8 cellular contexts compared by ENCODE assay signal in genomic region chr1:248924696-248925532, GRCh38. TPM values are rescaled to one million over a fixed set of nuclear protein-coding genes. Genes with fewer than 3 reads are reported as not detected.
DNase-seq lines count a peak whose midpoint lies in the region; ATAC-seq and TF ChIP-seq lines count a peak whose summit lies in the region.

No MANE protein-coding gene starts in this region.

- CTCF ChIA-PET in activated CD4-positive, alpha-beta T cell treated with anti-CD3 and anti-CD28 coated beads, Interleukin-2, amount 10 ng/mL, durations not matched to agents 7 days and 5 days (lab: Charles Lee), result interaction anchor here (0.6 to 1.4 kb wide), 4 partner anchors 17 to 89 kb away, joined by 3 to 4 read pairs (median 4); no protein-coding TSS in a partner anchor
- CTCF ChIA-PET in naive thymus-derived CD4-positive, alpha-beta T cell (lab: Charles Lee), result interaction anchor here (1.2 kb wide), 1 partner anchor 22 kb away, joined by 3 read pairs; no protein-coding TSS in a partner anchor

- DNase-seq in CD4-positive, CD25-positive, alpha-beta regulatory T cell, result peak in 2 of 3 donors; percentile 66 to 85
- DNase-seq in NCI-H2227 (lab: John Stamatoyannopoulos, UW; ENCODE audit: unreplicated experiment), result peak; percentile 61
- DNase-seq in activated CD4-positive, alpha-beta T cell treated with anti-CD3 and anti-CD28 coated beads, Interleukin-2, amount 10 ng/mL, durations not matched to agents 7 days and 5 days, result peak; percentile 76
- no peak for DNase-seq in endothelial cell (ENCODE audit: low spot score)
- DNase-seq in naive thymus-derived CD4-positive, alpha-beta T cell, result peak in 7 of 9 donors; percentile 51 to 71 (median 63)
- no peak for DNase-seq in hepatic stellate cell (ENCODE audit: low spot score)

- no peak overlapping the region for H3K27ac ChIP-seq in CD4-positive, CD25-positive, alpha-beta regulatory T cell (ENCODE audit: insufficient read depth, low read length, poor library complexity, severe bottlenecking)
- no peak overlapping the region for H3K27ac ChIP-seq in naive thymus-derived CD4-positive, alpha-beta T cell (ENCODE audit: low read depth, low read length)

- peaks cover 0 to 1% (median 0%) of the 10 kb centered on the region in 7 donors for H3K9me3 Mint-ChIP-seq in CD4-positive, CD25-positive, alpha-beta regulatory T cell
- no peaks in the 10 kb centered on the region for H3K9me3 Mint-ChIP-seq in activated CD4-positive, alpha-beta T cell treated with anti-CD3 and anti-CD28 coated beads, Interleukin-2, amount 10 ng/mL, durations not matched to agents 7 days and 5 days
- no peaks in the 10 kb centered on the region for H3K9me3 Mint-ChIP-seq in endothelial cell (ENCODE audit: unreplicated experiment)
- no peaks in the 10 kb centered on the region for H3K9me3 Mint-ChIP-seq in naive thymus-derived CD4-positive, alpha-beta T cell

- no peaks in the 10 kb centered on the region for H3K27me3 ChIP-seq in CD4-positive, CD25-positive, alpha-beta regulatory T cell (ENCODE audit: control insufficient read depth, insufficient read depth, low read length)
- no peaks in the 10 kb centered on the region for H3K27me3 ChIP-seq in naive thymus-derived CD4-positive, alpha-beta T cell (ENCODE audit: control insufficient read depth in 2 of 2, insufficient read depth in 2 of 2, low read length in 2 of 2)

- peak; percentile 44 for TF ChIP-seq CTCF in endothelial cell (IDR thresholded peaks at IDR 0.05; ENCODE audit: unreplicated experiment)

- peak overlapping the region in 2 of 4 donors; percentile 12 to 13 for H3K4me3 Mint-ChIP-seq in CD4-positive, CD25-positive, alpha-beta regulatory T cell
- H3K4me3 Mint-ChIP-seq in activated CD4-positive, alpha-beta T cell treated with anti-CD3 and anti-CD28 coated beads, Interleukin-2, amount 10 ng/mL, durations not matched to agents 7 days and 5 days, result peak overlapping the region; percentile 2
- H3K4me3 Mint-ChIP-seq in endothelial cell (ENCODE audit: unreplicated experiment), result no peak overlapping the region
- peak overlapping the region in 5 of 10 donors; percentile 12 to 66 (median 42) for H3K4me3 Mint-ChIP-seq in naive thymus-derived CD4-positive, alpha-beta T cell

- POLR2A ChIA-PET in activated CD4-positive, alpha-beta T cell treated with anti-CD3 and anti-CD28 coated beads, Interleukin-2, amount 10 ng/mL, durations not matched to agents 7 days and 5 days (lab: Charles Lee), result interaction anchor here (0.6 kb wide), 1 partner anchor 86 kb away, joined by 3 read pairs; no protein-coding TSS in a partner anchor
- POLR2A ChIA-PET in naive thymus-derived CD4-positive, alpha-beta T cell (lab: Charles Lee), result no interaction called here

- H3K9me3 ChIP-seq in CD4-positive, CD25-positive, alpha-beta regulatory T cell (ENCODE audit: control insufficient read depth in 2 of 2, low read length in 2 of 2), result no peaks in the 10 kb centered on the region
- H3K9me3 ChIP-seq in naive thymus-derived CD4-positive, alpha-beta T cell (ENCODE audit: control insufficient read depth in 2 of 3, low read length in 3 of 3), result no peaks in the 10 kb centered on the region

- peak; percentile 77 for ATAC-seq in CD4-positive, CD25-positive, alpha-beta regulatory T cell (ENCODE audit: low read depth in 2 of 2)
- ATAC-seq in GM18907 (IDR thresholded peaks at IDR 0.05; ENCODE audit: unreplicated experiment), result peak; percentile 91
- ATAC-seq in HG03103 (IDR thresholded peaks at IDR 0.05; ENCODE audit: low read depth, unreplicated experiment), result peak; percentile 85
- peak; percentile 90 for ATAC-seq in naive thymus-derived CD4-positive, alpha-beta T cell

- intact Hi-C loops in naive thymus-derived CD4-positive, alpha-beta T cell (cut with micrococcal nuclease), result loop anchor here (1.0 kb wide), 5 partner anchors 19 to 303 kb away; partner anchors contain the start of gene PGBD2 (in 1 of the 2)

- no peaks in the 10 kb centered on the region for H3K27me3 Mint-ChIP-seq in CD4-positive, CD25-positive, alpha-beta regulatory T cell
- H3K27me3 Mint-ChIP-seq in activated CD4-positive, alpha-beta T cell treated with anti-CD3 and anti-CD28 coated beads, Interleukin-2, amount 10 ng/mL, durations not matched to agents 7 days and 5 days, result peaks cover 17% of the 10 kb centered on the region
- peaks cover 1% of the 10 kb centered on the region for H3K27me3 Mint-ChIP-seq in endothelial cell (ENCODE audit: unreplicated experiment)
- peaks cover 0 to 15% (median 5%) of the 10 kb centered on the region in 5 donors for H3K27me3 Mint-ChIP-seq in naive thymus-derived CD4-positive, alpha-beta T cell

- peak overlapping the region; percentile 27 to 45 (median 40) for H3K27ac Mint-ChIP-seq in CD4-positive, CD25-positive, alpha-beta regulatory T cell
- peak overlapping the region; percentile 25 for H3K27ac Mint-ChIP-seq in activated CD4-positive, alpha-beta T cell treated with anti-CD3 and anti-CD28 coated beads, Interleukin-2, amount 10 ng/mL, durations not matched to agents 7 days and 5 days
- H3K27ac Mint-ChIP-seq in endothelial cell (ENCODE audit: unreplicated experiment), result no peak overlapping the region
- H3K27ac Mint-ChIP-seq in naive thymus-derived CD4-positive, alpha-beta T cell, result peak overlapping the region in 5 of 9 donors; percentile 13 to 69 (median 21)

- peak overlapping the region; percentile 12 for H3K4me3 ChIP-seq in CD4-positive, CD25-positive, alpha-beta regulatory T cell (ENCODE audit: low read depth, low read length)
- H3K4me3 ChIP-seq in naive thymus-derived CD4-positive, alpha-beta T cell (ENCODE audit: low read length), result no peak overlapping the region

- H3K36me3 Mint-ChIP-seq in CD4-positive, CD25-positive, alpha-beta regulatory T cell, result peaks cover 22% of the 10 kb centered on the region
- peaks cover 5% of the 10 kb centered on the region for H3K36me3 Mint-ChIP-seq in activated CD4-positive, alpha-beta T cell treated with anti-CD3 and anti-CD28 coated beads, Interleukin-2, amount 10 ng/mL, durations not matched to agents 7 days and 5 days (ENCODE audit: low read depth)
- H3K36me3 Mint-ChIP-seq in endothelial cell (ENCODE audit: low read depth, unreplicated experiment), result peaks cover 3% of the 10 kb centered on the region
- H3K36me3 Mint-ChIP-seq in naive thymus-derived CD4-positive, alpha-beta T cell, result peaks cover 0 to 17% (median 10%) of the 10 kb centered on the region in 5 donors

- no peaks in the 10 kb centered on the region for H3K36me3 ChIP-seq in CD4-positive, CD25-positive, alpha-beta regulatory T cell (ENCODE audit: control insufficient read depth, insufficient read depth, low read length)
- peaks cover 0 to 3% (median 0%) of the 10 kb centered on the region in 3 experiments for H3K36me3 ChIP-seq in naive thymus-derived CD4-positive, alpha-beta T cell (ENCODE audit: control insufficient read depth in 2 of 3, insufficient read depth in 3 of 3, low read length in 3 of 3)

- peaks cover 8% of the 10 kb centered on the region for H3K4me1 ChIP-seq in CD4-positive, CD25-positive, alpha-beta regulatory T cell (ENCODE audit: control insufficient read depth, insufficient read depth, low read length, poor library complexity, severe bottlenecking)
- H3K4me1 ChIP-seq in naive thymus-derived CD4-positive, alpha-beta T cell (ENCODE audit: control insufficient read depth in 2 of 2, insufficient read depth in 2 of 2, low read length in 2 of 2), result peaks cover 0 to 7% of the 10 kb centered on the region in 2 donors

- peaks cover 12 to 16% (median 14%) of the 10 kb centered on the region in 4 donors for H3K4me1 Mint-ChIP-seq in CD4-positive, CD25-positive, alpha-beta regulatory T cell
- H3K4me1 Mint-ChIP-seq in activated CD4-positive, alpha-beta T cell treated with anti-CD3 and anti-CD28 coated beads, Interleukin-2, amount 10 ng/mL, durations not matched to agents 7 days and 5 days, result peaks cover 45% of the 10 kb centered on the region
- peaks cover 14% of the 10 kb centered on the region for H3K4me1 Mint-ChIP-seq in endothelial cell (ENCODE audit: unreplicated experiment)
- peaks cover 7 to 35% (median 8%) of the 10 kb centered on the region in 7 donors for H3K4me1 Mint-ChIP-seq in naive thymus-derived CD4-positive, alpha-beta T cell

RNA-seq across cellular contexts. Expression of gene PGBD2, which starts 18.9 kb away (rescaled TPM):
- 3.2 TPM for total RNA-seq in CD4-positive, CD25-positive, alpha-beta regulatory T cell
- polyA plus RNA-seq in CD4-positive, CD25-positive, alpha-beta regulatory T cell, result 10 to 100 TPM in 1 of 4 donors, 1 to 10 TPM in 3; 7.2 to 10.8 (median 8.3) TPM
- total RNA-seq in activated CD4-positive, alpha-beta T cell treated with anti-CD3 and anti-CD28 coated beads, Interleukin-2, amount 10 ng/mL, durations not matched to agents 7 days and 5 days, result 1 to 10 TPM; 4.1 to 5.1 TPM
- 7.9 TPM for total RNA-seq in endothelial cell (ENCODE audit: unreplicated experiment)
- 10 to 100 TPM in 2 of 5 experiments, 1 to 10 TPM in 3; 2.9 to 19.0 (median 7.6) TPM for total RNA-seq in naive thymus-derived CD4-positive, alpha-beta T cell
- 10 to 100 TPM in 1 of 2 donors, 1 to 10 TPM in 1; 5.7 to 11.2 TPM for polyA plus RNA-seq in naive thymus-derived CD4-positive, alpha-beta T cell

Comparison
In these comparisons a context has a peak if more than half of its experiments do, and no peak if none do; other contexts are left out.
1. DNase-seq: peak in CD4-positive, CD25-positive, alpha-beta regulatory T cell (2 of 3), NCI-H2227 (single experiment), activated CD4-positive, alpha-beta T cell treated with anti-CD3 and anti-CD28 coated beads, Interleukin-2, amount 10 ng/mL, durations not matched to agents 7 days and 5 days (single experiment) and naive thymus-derived CD4-positive, alpha-beta T cell (7 of 9); none in endothelial cell (single experiment) and hepatic stellate cell (single experiment).
2. Peak in every context shown above with its lines, with median percentiles within 50 percentile points of each other: ATAC-seq.